Comparison of ENCODE assay signal across 20 cellular contexts in genomic region chr9:123275381-123275780, GRCh38.
"Had no signal": no experiment of that assay in that cellular context is flagged by ENCODE, and none has a peak within 500 bp of the region (broad histone marks: within the 10 kb centered on the region; RNA-seq: fewer than 3 reads in every experiment).

No MANE protein-coding gene starts in this region.

- H3K4me1 Mint-ChIP-seq: nephron had no signal

- H2AFZ ChIP-seq: hepatocyte had no signal

- H3K36me3 ChIP-seq: lower lobe of right lung, thyroid gland had no signal

- H3K27me3 ChIP-seq: body of pancreas, hepatocyte, thyroid gland had no signal

- H3K27ac ChIP-seq: body of pancreas, epithelial cell of prostate, hepatocyte, lower lobe of right lung, thyroid gland had no signal

- DNase-seq: activated CD4-positive, alpha-beta T cell treated with anti-CD3 and anti-CD28 coated beads, Interleukin-2, amount 50 U/mL, for 1 hour; activated CD4-positive, CD25-positive, alpha-beta regulatory T cell treated with anti-CD3 and anti-CD28 coated beads, Interleukin-2, amount 50 U/mL, for 72 hours; activated CD8-positive, alpha-beta memory T cell treated with anti-CD3 and anti-CD28 coated beads, Interleukin-2, amount 50 U/mL, for 4 hours; activated naive CD4-positive, alpha-beta T cell treated with anti-CD3 and anti-CD28 coated beads for 36 hours; activated T-cell treated with anti-CD3 and anti-CD28 coated beads, Interleukin-2, amount 50 U/mL, for 4 hours; body of pancreas; foreskin fibroblast; left cardiac atrium; lower lobe of right lung; stimulated activated CD4-positive, alpha-beta T cell treated with anti-CD3 and anti-CD28 coated beads, Interleukin-12 subunit alpha, Interleukin-12 subunit beta, amount 100 ng/mL, for 4 hours; stimulated activated CD4-positive, alpha-beta T cell treated with anti-CD3 and anti-CD28 coated beads, Interleukin-1b, Interleukin-23, amount 100 ng/mL, for 48 hours; stimulated activated CD8-positive, alpha-beta memory T cell treated with anti-CD3 and anti-CD28 coated beads, Interleukin-4, amount 100 ng/mL, for 48 hours; stimulated activated naive CD4-positive, alpha-beta T cell treated with Interleukin-2 at 50 U/mL for 16 hours; T1000; thyroid gland had no signal

- H3K9me3 ChIP-seq: body of pancreas, lower lobe of right lung, thyroid gland had no signal

- ATAC-seq: activated T-cell treated with anti-CD3 and anti-CD28 coated beads, Interleukin-2, amount 50 U/mL, for 4 hours; body of pancreas; left cardiac atrium; lower lobe of right lung had no signal

- H3K27me3 Mint-ChIP-seq: progenitor cell of endocrine pancreas had no signal

- H3K4me3 ChIP-seq: body of pancreas, hepatocyte, lower lobe of right lung, thyroid gland had no signal

- H3K36me3 Mint-ChIP-seq: mesothelial cell of epicardium had no signal

- H3K27ac Mint-ChIP-seq: activated naive CD4-positive, alpha-beta T cell treated with anti-CD3 and anti-CD28 coated beads for 36 hours; mesothelial cell of epicardium; nephron; progenitor cell of endocrine pancreas had no signal

- H3K4me3 Mint-ChIP-seq: activated naive CD4-positive, alpha-beta T cell treated with anti-CD3 and anti-CD28 coated beads for 36 hours; activated T-cell treated with anti-CD3 and anti-CD28 coated beads, Interleukin-2, amount 50 U/mL, for 4 hours; mesothelial cell of epicardium; nephron had no signal

- H3K4me1 ChIP-seq: body of pancreas, lower lobe of right lung, thyroid gland had no signal

- H3K4me2 ChIP-seq: hepatocyte had no signal

- H3K79me2 ChIP-seq: hepatocyte had no signal
